Comparison of ENCODE assay signal across 12 cellular contexts in genomic region chr10:104257235-104257634, GRCh38. TPM values are rescaled to one million over a fixed set of nuclear protein-coding genes. Genes with fewer than 3 reads are reported as not detected.
A peak's percentile ranks its signal among the peaks of the same experiment; 100 is the strongest.
DNase-seq lines count a peak whose midpoint lies in the region; ATAC-seq, FAIRE-seq and TF ChIP-seq lines count a peak whose summit lies in the region.
"Had no signal": no experiment of that assay in that cellular context is flagged by ENCODE, and none has a peak within 500 bp of the region (broad histone marks: within the 10 kb centered on the region; RNA-seq: fewer than 3 reads in every experiment).

No MANE protein-coding gene starts in this region.

- H3K9ac ChIP-seq in mesendoderm (ENCODE audit: low read length), result no peak overlapping the region

- H2BK120ac ChIP-seq in mesendoderm (ENCODE audit: low read depth, low read length), result no peak overlapping the region

- peaks cover 81% of the 10 kb centered on the region for H3K4me1 Mint-ChIP-seq in activated naive CD8-positive, alpha-beta T cell treated with anti-CD3 and anti-CD28 coated beads, Interleukin-2, amount 50 U/mL, for 24 hours
- H3K4me1 Mint-ChIP-seq in chondrocyte (ENCODE audit: low read depth), result peaks cover 66% of the 10 kb centered on the region

- no peaks in the 10 kb centered on the region for H3K9me3 ChIP-seq in A549
- H3K9me3 ChIP-seq: gastroesophageal sphincter had no signal

- TF ChIP-seq CTCF in A549 (IDR thresholded peaks at IDR 0.05) (no peak), chondrocyte (IDR thresholded peaks at IDR 0.05) (no peak)

- H3K4me1 ChIP-seq in A549, result peaks cover 40% of the 10 kb centered on the region
- peaks cover 8% of the 10 kb centered on the region for H3K4me1 ChIP-seq in mesendoderm (ENCODE audit: control insufficient read depth, low read depth, low read length)

- TF ChIP-seq POLR2A in A549 (IDR thresholded peaks at IDR 0.05; ENCODE audit: low read length), result no peak

- POLR2A ChIA-PET in A549 (lab: Yijun Ruan, JAX), result interaction anchor here (0.7 to 4.0 kb wide), 2 partner anchors 11 to 372 kb away, joined by 3 to 27 read pairs; partner anchors contain the start of gene GSTO2

- H3K36me3 ChIP-seq in mesendoderm (ENCODE audit: control insufficient read depth, insufficient read depth, low read length), result peaks cover 11% of the 10 kb centered on the region

- no peaks in the 10 kb centered on the region for H3K9me3 Mint-ChIP-seq in activated naive CD8-positive, alpha-beta T cell treated with anti-CD3 and anti-CD28 coated beads, Interleukin-2, amount 50 U/mL, for 24 hours
- no peaks in the 10 kb centered on the region for H3K9me3 Mint-ChIP-seq in chondrocyte (ENCODE audit: low read depth)

- no peak overlapping the region for H3K4ac ChIP-seq in mesendoderm (ENCODE audit: low read depth, low read length)

- no peaks in the 10 kb centered on the region for H3K27me3 ChIP-seq in mesendoderm (ENCODE audit: insufficient read depth, low read length, poor library complexity)
- H3K27me3 ChIP-seq: gastroesophageal sphincter had no signal

- H3K79me1 ChIP-seq in mesendoderm (ENCODE audit: low read length), result peaks cover 12% of the 10 kb centered on the region

- H3K79me2 ChIP-seq in mesendoderm (ENCODE audit: control insufficient read depth, insufficient read depth, low read length), result peaks cover 43% of the 10 kb centered on the region

- H3K36me3 Mint-ChIP-seq in activated naive CD8-positive, alpha-beta T cell treated with anti-CD3 and anti-CD28 coated beads, Interleukin-2, amount 50 U/mL, for 24 hours (ENCODE audit: low read depth), result peaks cover 67% of the 10 kb centered on the region
- H3K36me3 Mint-ChIP-seq in chondrocyte (ENCODE audit: low read depth), result peaks cover 22% of the 10 kb centered on the region

- H3K4me3 Mint-ChIP-seq in activated naive CD8-positive, alpha-beta T cell treated with anti-CD3 and anti-CD28 coated beads, Interleukin-2, amount 50 U/mL, for 24 hours, result peak overlapping the region; percentile 90
- no peak overlapping the region for H3K4me3 Mint-ChIP-seq in chondrocyte (ENCODE audit: unreplicated experiment)

- 90% methylated on average over 5 of the region's 5 CpGs for WGBS in A549 (ENCODE audit: missing lambda C conversion rate)
- no CpG with 5 or more reads among the region's 5 CpGs for WGBS in mesendoderm (ENCODE audit: extremely low coverage, insufficient coverage, low lambda C conversion rate)

- CTCF ChIA-PET in A549 (lab: Yijun Ruan, JAX), result interaction anchor here (0.9 to 3.4 kb wide), 3 partner anchors 17 to 211 kb away, joined by 3 to 11 read pairs (median 5); no protein-coding TSS in a partner anchor

- intact Hi-C loops in left cardiac atrium (cut with DNase I), result no loop called here

- TF ChIP-seq RAD21 in A549 (conservative IDR thresholded peaks at IDR 0.05 in 1 of 2, IDR thresholded peaks at IDR 0.05 in 1 of 2), result no peak

- FAIRE-seq in A549 (lab: Jason Lieb, UNC), result no peak

- peak overlapping the region; percentile 28 for H4K8ac ChIP-seq in mesendoderm (ENCODE audit: low read depth, low read length)

- H3K27ac ChIP-seq in A549 (no peak overlapping the region), mesendoderm (ENCODE audit: low read depth, low read length) (no peak overlapping the region)
- H3K27ac ChIP-seq: C4-2B had no signal

- H3K4me2 ChIP-seq in A549, result peak overlapping the region; percentile 74; the same call in 2 of the 3 replicates
- H3K4me2 ChIP-seq in mesendoderm (ENCODE audit: low read length), result no peak overlapping the region

- no peak overlapping the region for H3K56ac ChIP-seq in mesendoderm (ENCODE audit: low read length)

- H3K27ac Mint-ChIP-seq in activated naive CD8-positive, alpha-beta T cell treated with anti-CD3 and anti-CD28 coated beads, Interleukin-2, amount 50 U/mL, for 24 hours, result peak overlapping the region; percentile 74
- no peak overlapping the region for H3K27ac Mint-ChIP-seq in chondrocyte (ENCODE audit: unreplicated experiment)

- H3K4me3 ChIP-seq in A549, result no peak overlapping the region
- no peak overlapping the region for H3K4me3 ChIP-seq in mesendoderm (ENCODE audit: low read length)

- no peaks in the 10 kb centered on the region for H3K27me3 Mint-ChIP-seq in activated naive CD8-positive, alpha-beta T cell treated with anti-CD3 and anti-CD28 coated beads, Interleukin-2, amount 50 U/mL, for 24 hours
- H3K27me3 Mint-ChIP-seq in chondrocyte (ENCODE audit: low read depth), result no peaks in the 10 kb centered on the region

- H4K5ac ChIP-seq in mesendoderm (ENCODE audit: low read length), result no peak overlapping the region

- no peak for ATAC-seq in A549
- no peak for ATAC-seq in activated naive CD8-positive, alpha-beta T cell treated with anti-CD3 and anti-CD28 coated beads, Interleukin-2, amount 50 U/mL, for 24 hours
- no peak for ATAC-seq in left cardiac atrium
- ATAC-seq: gastroesophageal sphincter, left ventricle myocardium superior had no signal

- H2AK5ac ChIP-seq in mesendoderm (ENCODE audit: low read length), result no peak overlapping the region

- no peak overlapping the region for H2BK5ac ChIP-seq in mesendoderm (ENCODE audit: low read length)

- no peak overlapping the region for H3K18ac ChIP-seq in mesendoderm (ENCODE audit: low read length)

- H3K23ac ChIP-seq in mesendoderm (ENCODE audit: low read length), result no peak overlapping the region

- no peak overlapping the region for H2BK15ac ChIP-seq in mesendoderm (replicated peaks; ENCODE audit: low read depth)

- DNase-seq in A549 (ENCODE audit: low read depth in 1 of 2, low spot score in 1 of 2) (no peak), ELR (ENCODE audit: low read depth) (peak; percentile 37), mesendoderm (no peak), SHP77 (lab: John Stamatoyannopoulos, UW) (no peak), left cardiac atrium (no peak), chondrocyte (ENCODE audit: low spot score) (no peak), AG20443 (ENCODE audit: low spot score) (no peak)
- no peak for DNase-seq in activated naive CD8-positive, alpha-beta T cell treated with anti-CD3 and anti-CD28 coated beads, Interleukin-2, amount 50 U/mL, for 24 hours
- DNase-seq: left ventricle myocardium superior, NCI-H2081 treated with DMSO at 0.1 percent for 48 hours had no signal

- TF ChIP-seq EP300 in A549 (IDR thresholded peaks at IDR 0.05), result no peak

TF ChIP-seq in A549, 52 proteins besides CTCF, POLR2A, EP300 and RAD21 (continues in another document):
- TF ChIP-seq CEBPB (IDR thresholded peaks at IDR 0.05), result no peak
- no peak for TF ChIP-seq EHMT2 (IDR thresholded peaks at IDR 0.05; ENCODE audit: low read depth)
- TF ChIP-seq ZNF302 (CRISPR knock-in tag; IDR thresholded peaks at IDR 0.05), result no peak
- TF ChIP-seq, protein P1, sequence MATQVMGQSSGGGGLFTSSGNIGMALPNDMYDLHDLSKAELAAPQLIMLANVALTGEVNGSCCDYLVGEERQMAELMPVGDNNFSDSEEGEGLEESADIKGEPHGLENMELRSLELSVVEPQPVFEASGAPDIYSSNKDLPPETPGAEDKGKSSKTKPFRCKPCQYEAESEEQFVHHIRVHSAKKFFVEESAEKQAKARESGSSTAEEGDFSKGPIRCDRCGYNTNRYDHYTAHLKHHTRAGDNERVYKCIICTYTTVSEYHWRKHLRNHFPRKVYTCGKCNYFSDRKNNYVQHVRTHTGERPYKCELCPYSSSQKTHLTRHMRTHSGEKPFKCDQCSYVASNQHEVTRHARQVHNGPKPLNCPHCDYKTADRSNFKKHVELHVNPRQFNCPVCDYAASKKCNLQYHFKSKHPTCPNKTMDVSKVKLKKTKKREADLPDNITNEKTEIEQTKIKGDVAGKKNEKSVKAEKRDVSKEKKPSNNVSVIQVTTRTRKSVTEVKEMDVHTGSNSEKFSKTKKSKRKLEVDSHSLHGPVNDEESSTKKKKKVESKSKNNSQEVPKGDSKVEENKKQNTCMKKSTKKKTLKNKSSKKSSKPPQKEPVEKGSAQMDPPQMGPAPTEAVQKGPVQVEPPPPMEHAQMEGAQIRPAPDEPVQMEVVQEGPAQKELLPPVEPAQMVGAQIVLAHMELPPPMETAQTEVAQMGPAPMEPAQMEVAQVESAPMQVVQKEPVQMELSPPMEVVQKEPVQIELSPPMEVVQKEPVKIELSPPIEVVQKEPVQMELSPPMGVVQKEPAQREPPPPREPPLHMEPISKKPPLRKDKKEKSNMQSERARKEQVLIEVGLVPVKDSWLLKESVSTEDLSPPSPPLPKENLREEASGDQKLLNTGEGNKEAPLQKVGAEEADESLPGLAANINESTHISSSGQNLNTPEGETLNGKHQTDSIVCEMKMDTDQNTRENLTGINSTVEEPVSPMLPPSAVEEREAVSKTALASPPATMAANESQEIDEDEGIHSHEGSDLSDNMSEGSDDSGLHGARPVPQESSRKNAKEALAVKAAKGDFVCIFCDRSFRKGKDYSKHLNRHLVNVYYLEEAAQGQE (IDR thresholded peaks at IDR 0.05), result no peak

RNA-seq across cellular contexts. Expression of gene GSTO1, which starts 2.5 kb away (rescaled TPM):
- polyA plus RNA-seq in A549 (2011; rRNA removed) (172 and 204 TPM in 2 replicates), A549 (2017; fragmentation: RNase III; extraction: RNeasy Plus Mini Kit Qiagen cat#74134 plus additional on column Dnase treatment) (152 to 163 TPM (median 156 TPM) in 3 replicates)
- polyA plus RNA-seq in A549 (2012; cell fraction: cytosol; rRNA removed), result 97.9 and 112 TPM in 2 replicates
- 33.3 and 54.1 TPM in 2 replicates for polyA plus RNA-seq in A549 (2012; cell fraction: nucleus; rRNA removed)
- polyA minus RNA-seq in A549 (2011; rRNA and poly(A)+ RNA removed), result 23.8 TPM in 2 replicates
- 261 TPM for polyA plus RNA-seq in mesendoderm (2013, experiment 1 of 2)
- 257 TPM for polyA plus RNA-seq in mesendoderm (2013, experiment 2 of 2)
- total RNA-seq in left cardiac atrium (100 to 1,000 TPM; 134 to 255 TPM), chondrocyte (57.0 to 78.2 TPM (median 61.8 TPM) in 3 replicates)

RNA-seq across cellular contexts. Expression of gene GSTO2, which starts 11.7 kb away (rescaled TPM):
- polyA plus RNA-seq in A549 (2011; rRNA removed) (5.7 and 6.3 TPM in 2 replicates), A549 (2017; fragmentation: RNase III; extraction: RNeasy Plus Mini Kit Qiagen cat#74134 plus additional on column Dnase treatment) (1.3 to 1.9 TPM (median 1.8 TPM) in 3 replicates)
- 1.7 and 2.1 TPM in 2 replicates for polyA plus RNA-seq in A549 (2012; cell fraction: cytosol; rRNA removed)
- 0.80 and 3.0 TPM in 2 replicates for polyA plus RNA-seq in A549 (2012; cell fraction: nucleus; rRNA removed)
- 1.6 and 2.8 TPM in 2 replicates for polyA minus RNA-seq in A549 (2011; rRNA and poly(A)+ RNA removed)
- 13.4 TPM for polyA plus RNA-seq in mesendoderm (2013, experiment 1 of 2)
- 11.0 TPM for polyA plus RNA-seq in mesendoderm (2013, experiment 2 of 2)
- total RNA-seq in left cardiac atrium (under 1 TPM; 0.82 to 0.92 TPM), chondrocyte (0.28 to 0.73 TPM (median 0.32 TPM) in 3 replicates)

RNA-seq across cellular contexts. Expression of gene CFAP43, which starts 25.1 kb away (rescaled TPM):
- polyA plus RNA-seq in A549 (2011; rRNA removed) (0.42 and 0.75 TPM in 2 replicates), A549 (2017; fragmentation: RNase III; extraction: RNeasy Plus Mini Kit Qiagen cat#74134 plus additional on column Dnase treatment) (0.16 to 0.36 TPM (median 0.31 TPM) in 3 replicates)
- 0.08 and 0.13 TPM in 2 replicates for polyA plus RNA-seq in A549 (2012; cell fraction: cytosol; rRNA removed)
- polyA plus RNA-seq in A549 (2012; cell fraction: nucleus; rRNA removed), result 0.14 and 0.16 TPM in 2 replicates
- 0.24 and 0.25 TPM in 2 replicates for polyA minus RNA-seq in A549 (2011; rRNA and poly(A)+ RNA removed)
- polyA plus RNA-seq in mesendoderm (2013, experiment 1 of 2), result 0.21 TPM
- polyA plus RNA-seq in mesendoderm (2013, experiment 2 of 2), result 0.14 TPM
- total RNA-seq in left cardiac atrium (under 1 TPM in 1 of 2 donors, not detected in 1; 0.29 TPM), chondrocyte (0.15 to 0.17 TPM in 2 of 3 replicates, not detected in the other)
- total RNA-seq: left ventricle myocardium superior had no signal
